Comparison of ENCODE assay signal across 21 cellular contexts in the genomic region with DNA sequence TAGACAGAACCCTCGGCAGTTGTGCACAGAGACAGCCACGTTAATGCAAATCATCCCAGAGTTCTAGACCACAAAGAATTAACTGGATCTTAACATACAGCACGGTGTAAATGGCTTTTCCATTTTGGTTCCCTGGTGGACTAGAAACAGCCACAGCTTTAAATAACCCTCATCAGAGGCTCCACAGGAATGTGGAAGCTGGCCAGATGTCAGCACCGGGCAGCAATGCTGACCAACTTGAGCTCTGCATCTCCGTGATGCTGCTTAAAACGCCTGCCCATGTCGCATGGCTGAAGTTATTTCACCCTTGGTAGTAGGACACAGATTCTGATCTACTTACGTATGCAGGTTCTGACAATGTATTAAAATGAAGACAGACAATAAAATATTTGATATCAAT. TPM values are rescaled to one million over a fixed set of nuclear protein-coding genes. Genes with fewer than 3 reads are reported as not detected.
A peak's percentile ranks its signal among the peaks of the same experiment; 100 is the strongest.
DNase-seq lines count a peak whose midpoint lies in the region; ATAC-seq and TF ChIP-seq lines count a peak whose summit lies in the region.
"Had no signal": no experiment of that assay in that cellular context is flagged by ENCODE, and none has a peak within 500 bp of the region (broad histone marks: within the 10 kb centered on the region; RNA-seq: fewer than 3 reads in every experiment).

No MANE protein-coding gene starts in this region.

- intact Hi-C loops in psoas muscle (cut with DNase I) = no loop called here

- H3K27ac ChIP-seq in cardiac muscle cell = no peak overlapping the region
- no peak overlapping the region for H3K27ac ChIP-seq in psoas muscle
- H3K27ac ChIP-seq: epithelial cell of prostate, tibial nerve had no signal

- no peak for TF ChIP-seq CTCF in astrocyte of the cerebellum (IDR thresholded peaks at IDR 0.05; ENCODE audit: low read depth, low read length, missing control alignments)
- TF ChIP-seq CTCF in cardiac muscle cell (IDR thresholded peaks at IDR 0.05; ENCODE audit: low read depth, low read length) = no peak
- no peak for TF ChIP-seq CTCF in psoas muscle (IDR thresholded peaks at IDR 0.05)

- H3K4me1 ChIP-seq in cardiac muscle cell (ENCODE audit: low read depth) (no peaks in the 10 kb centered on the region), psoas muscle (peaks cover 8% of the 10 kb centered on the region)
- H3K4me1 ChIP-seq: tibial nerve had no signal

- in situ Hi-C loops in astrocyte of the cerebellum (cut with HindIII; ENCODE audit: low sequenced_read_pairs) = no loop called here

- H3K9me3 ChIP-seq in cardiac muscle cell (ENCODE audit: low read depth) = no peaks in the 10 kb centered on the region
- H3K9me3 ChIP-seq in psoas muscle = no peaks in the 10 kb centered on the region
- H3K9me3 ChIP-seq: tibial nerve had no signal

- H3K27me3 ChIP-seq in cardiac muscle cell (no peaks in the 10 kb centered on the region), psoas muscle (ENCODE audit: insufficient read depth in 3 of 3, low read length in 2 of 3) (no peaks in the 10 kb centered on the region)
- H3K27me3 ChIP-seq: tibial nerve had no signal

- no peak overlapping the region for H3K4me3 ChIP-seq in astrocyte of the cerebellum (ENCODE audit: low read depth, low read length)
- no peak overlapping the region for H3K4me3 ChIP-seq in cardiac muscle cell
- no peak overlapping the region for H3K4me3 ChIP-seq in psoas muscle
- H3K4me3 ChIP-seq: K562, tibial nerve had no signal

- ATAC-seq in psoas muscle = peak; percentile 91 to 98 (median 96)
- ATAC-seq in HG02884 (IDR thresholded peaks at IDR 0.05; ENCODE audit: unreplicated experiment) = no peak
- ATAC-seq: K562; naive thymus-derived CD4-positive, alpha-beta T cell had no signal

- 23 to 36% (median 27%) methylated on average over 8 of the region's 8 CpGs for WGBS in psoas muscle, 3 donors

- DNase-seq in AG20443 (ENCODE audit: low spot score) = peak; percentile 21
- peak; percentile 78 for DNase-seq in astrocyte of the cerebellum (ENCODE audit: low read depth)
- peak; percentile 32 to 66 for DNase-seq in cardiac muscle cell (ENCODE audit: low read depth in 1 of 2, low spot score in 1 of 2)
- DNase-seq in psoas muscle = peak; percentile 32 to 67
- DNase-seq in GM19238 (ENCODE audit: insufficient read length, low spot score) = no peak
- DNase-seq in dermis blood vessel endothelial cell = no peak
- no peak for DNase-seq in activated effector memory CD4-positive, alpha-beta T cell treated with anti-CD3 and anti-CD28 coated beads, Interleukin-2, amount 50 U/mL, for 16 hours
- DNase-seq: activated CD4-positive, alpha-beta T cell treated with anti-CD3 and anti-CD28 coated beads for 48 hours; anterior cingulate cortex; DND-41; immature natural killer cell; naive thymus-derived CD4-positive, alpha-beta T cell; NCI-H2029; NCI-H446; RPMI8226; stimulated activated CD4-positive, alpha-beta T cell treated with anti-CD3 and anti-CD28 coated beads, Interleukin-12 subunit alpha, Interleukin-12 subunit beta, amount 100 ng/mL, for 4 hours; SW 1271 had no signal

- no peaks in the 10 kb centered on the region for H3K36me3 ChIP-seq in cardiac muscle cell
- H3K36me3 ChIP-seq in psoas muscle (ENCODE audit: insufficient read depth in 1 of 2, low read depth in 1 of 2) = no peaks in the 10 kb centered on the region

RNA-seq across cellular contexts. Expression of a gene that starts 24.5 kb away (rescaled TPM):
- 18.4 and 50.2 TPM in 2 replicates for total RNA-seq in cardiac muscle cell
- polyA plus RNA-seq in cardiac muscle cell = 47.1 and 69.7 TPM in 2 replicates
- 10 to 100 TPM; 19.7 to 41.6 (median 25.8) TPM for total RNA-seq in psoas muscle
- polyA plus RNA-seq in psoas muscle = 10 to 100 TPM; 23.8 to 43.2 (median 29.0) TPM
- total RNA-seq in dermis blood vessel endothelial cell = 63.3 and 83.7 TPM in 2 replicates

Comparison
In these comparisons a context has a peak if more than half of its experiments do, and no peak if none do; other contexts are left out.
1. DNase-seq: peak in AG20443 (single experiment), astrocyte of the cerebellum (single experiment), cardiac muscle cell (2 of 2) and psoas muscle (2 of 2); none in GM19238 (single experiment), dermis blood vessel endothelial cell (single experiment) and activated effector memory CD4-positive, alpha-beta T cell treated with anti-CD3 and anti-CD28 coated beads, Interleukin-2, amount 50 U/mL, for 16 hours (single experiment).